ENCODE assay signal across 3 cellular contexts in genomic region chr6:52271852-52272460, GRCh38.
TF ChIP-seq lines count a peak whose summit lies in the region.

No MANE protein-coding gene starts in this region.

TF ChIP-seq in A549, 52 proteins besides CTCF, POLR2A, EP300 and RAD21:
- no peak for TF ChIP-seq HES2 (IDR thresholded peaks at IDR 0.05)
- TF ChIP-seq MAX (IDR thresholded peaks at IDR 0.05) = no peak
- no peak for TF ChIP-seq RARB (CRISPR knock-in tag; IDR thresholded peaks at IDR 0.05)
- TF ChIP-seq GATA3 (IDR thresholded peaks at IDR 0.05; ENCODE audit: borderline replicate concordance) = no peak
- TF ChIP-seq JUN (IDR thresholded peaks at IDR 0.05) = no peak
- TF ChIP-seq E2F6 (IDR thresholded peaks at IDR 0.05; ENCODE audit: borderline replicate concordance, low read depth) = no peak
- no peak for TF ChIP-seq PHF8 (IDR thresholded peaks at IDR 0.05; ENCODE audit: borderline replicate concordance, low read depth)
- no peak for TF ChIP-seq TP53 (CRISPR knock-in tag; IDR thresholded peaks at IDR 0.05)
- TF ChIP-seq HOXA7 (CRISPR knock-in tag; IDR thresholded peaks at IDR 0.05) = no peak
- TF ChIP-seq MAFK (IDR thresholded peaks at IDR 0.05; ENCODE audit: partially characterized antibody) = no peak

TF ChIP-seq in HEK293, 187 proteins besides CTCF, POLR2A, EP300 and RAD21:
- no peak for TF ChIP-seq ZNF311 (tag by site-specific recombination; IDR thresholded peaks at IDR 0.05; ENCODE audit: borderline replicate concordance)
- TF ChIP-seq ZNF654 (tag by site-specific recombination; IDR thresholded peaks at IDR 0.05; ENCODE audit: low read depth) = no peak
- no peak for TF ChIP-seq ZNF184 (tag by site-specific recombination; IDR thresholded peaks at IDR 0.05)
- no peak for TF ChIP-seq ZNF23 (tag by site-specific recombination; IDR thresholded peaks at IDR 0.05; ENCODE audit: borderline replicate concordance)
- no peak for TF ChIP-seq ZNF18 (tag by site-specific recombination; IDR thresholded peaks at IDR 0.05)
- no peak for TF ChIP-seq ZNF449 (tag by site-specific recombination; IDR thresholded peaks at IDR 0.05)
- TF ChIP-seq ZNF747 (tag by site-specific recombination; IDR thresholded peaks at IDR 0.05) = no peak
- no peak for TF ChIP-seq PRDM1 (tag by site-specific recombination; IDR thresholded peaks at IDR 0.05)
- TF ChIP-seq ZNF148 (tag by site-specific recombination; IDR thresholded peaks at IDR 0.05; ENCODE audit: borderline replicate concordance) = no peak
- TF ChIP-seq ZNF37A (tag by site-specific recombination; IDR thresholded peaks at IDR 0.05) = no peak
- no peak for TF ChIP-seq GLIS2 (tag by site-specific recombination; IDR thresholded peaks at IDR 0.05)
- TF ChIP-seq ZNF658 (tag by site-specific recombination; IDR thresholded peaks at IDR 0.05) = no peak
- TF ChIP-seq SETDB1 (IDR thresholded peaks at IDR 0.05; ENCODE audit: insufficient read length, low read length) = no peak
- TF ChIP-seq ZNF544 (tag by site-specific recombination; IDR thresholded peaks at IDR 0.05) = no peak

TF ChIP-seq in endothelial cell of umbilical vein, 7 proteins besides CTCF, POLR2A, EP300 and RAD21:
- TF ChIP-seq EZH2 (IDR thresholded peaks at IDR 0.05; ENCODE audit: borderline replicate concordance, low read depth, low read length, severe bottlenecking) (no peak), JUN (IDR thresholded peaks at IDR 0.05; ENCODE audit: borderline replicate concordance, insufficient read depth, insufficient read length, low read depth) (peak; percentile 63), POLR2AphosphoS5 (IDR thresholded peaks at IDR 0.05; ENCODE audit: insufficient read depth, low read depth, low read length) (peak; percentile 45), FOS (IDR thresholded peaks at IDR 0.05; ENCODE audit: borderline replicate concordance, insufficient read depth, low read length) (peak; percentile 92), GATA2 (IDR thresholded peaks at IDR 0.05; ENCODE audit: insufficient read depth, insufficient read length, low read depth, low read length) (peak; percentile 90), MAX (IDR thresholded peaks at IDR 0.05; ENCODE audit: insufficient read depth, insufficient read length) (no peak)
